Comparison of ENCODE assay signal across 35 cellular contexts in the genomic region with DNA sequence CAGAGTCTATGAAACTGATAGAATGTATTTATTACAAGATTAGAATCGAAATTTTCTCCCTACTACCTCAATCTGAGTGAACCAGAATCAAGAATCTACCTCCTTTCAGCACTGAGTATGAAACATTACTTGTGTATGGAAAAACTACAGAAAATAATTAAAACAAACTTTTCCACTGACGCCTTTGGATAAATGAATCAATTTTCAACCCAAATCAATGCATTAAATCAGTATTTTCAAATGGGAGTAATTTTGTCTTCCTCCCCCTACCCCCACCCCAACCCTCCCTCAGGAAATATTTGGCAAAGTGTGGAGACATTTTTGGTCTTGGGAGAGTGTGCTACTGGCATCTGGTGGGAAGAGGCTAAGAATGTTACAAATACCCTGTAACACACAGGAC.
"Had no signal": no experiment of that assay in that cellular context is flagged by ENCODE, and none has a peak within 500 bp of the region (broad histone marks: within the 10 kb centered on the region; RNA-seq: fewer than 3 reads in every experiment).

No MANE protein-coding gene starts in this region.

- H3K4me3 ChIP-seq: adrenal gland, body of pancreas, breast epithelium had no signal

- FAIRE-seq: astrocyte, TTC549 had no signal

- H3K4me1 ChIP-seq: body of pancreas, breast epithelium had no signal

- H3K9me3 Mint-ChIP-seq: activated CD4-positive, alpha-beta T cell treated with anti-CD3 and anti-CD28 coated beads, Interleukin-2, amount 10 ng/mL, durations not matched to agents 24 days and 14 days; activated T-helper 1 cell treated with anti-CD3 and anti-CD28 coated beads, Interleukin-12 subunit alpha, Interleukin-12 subunit beta, Interleukin-2, Interleukin-4 antibody, amounts not matched to agents 30 ng/mL and 10 ng/mL and 1 ng/mL, durations not matched to agents 14 hours and 24 hours and 36 hours had no signal

- H3K4me1 Mint-ChIP-seq: activated naive CD8-positive, alpha-beta T cell treated with anti-CD3 and anti-CD28 coated beads for 36 hours; activated T-helper 17 cell treated with anti-CD3 and anti-CD28 coated beads, Interleukin-2, amount 50 U/mL, for 72 hours had no signal

- DNase-seq: activated B cell treated with CpG ODN at 0.5 μM for 24 hours; activated CD4-positive, alpha-beta memory T cell treated with anti-CD3 and anti-CD28 coated beads for 36 hours; activated CD4-positive, alpha-beta T cell treated with anti-CD3 and anti-CD28 coated beads for 4 hours; activated CD4-positive, alpha-beta T cell treated with anti-CD3 and anti-CD28 coated beads, Interleukin-2, amount 10 ng/mL, durations not matched to agents 24 days and 14 days; activated CD4-positive, alpha-beta T cell treated with anti-CD3 and anti-CD28 coated beads, Interleukin-2, amount 50 U/mL, for 1 hour; activated CD4-positive, alpha-beta T cell treated with anti-CD3 and anti-CD28 coated beads, Interleukin-2, amount 50 U/mL, for 4 hours; activated CD4-positive, CD25-positive, alpha-beta regulatory T cell treated with anti-CD3 and anti-CD28 coated beads, Interleukin-2, amount 50 U/mL, for 72 hours; activated CD8-positive, alpha-beta memory T cell treated with anti-CD3 and anti-CD28 coated beads, Interleukin-2, amount 50 U/mL, for 4 hours; activated CD8-positive, alpha-beta T cell treated with anti-CD3 and anti-CD28 coated beads for 36 hours; activated effector memory CD4-positive, alpha-beta T cell treated with anti-CD3 and anti-CD28 coated beads, Interleukin-2, amount 50 U/mL, for 16 hours; activated gamma-delta T cell treated with Interleukin-2 at 50 U/mL for 16 hours; activated naive CD4-positive, alpha-beta T cell; activated naive CD4-positive, alpha-beta T cell treated with anti-CD3 and anti-CD28 coated beads for 36 hours; activated naive CD4-positive, alpha-beta T cell treated with anti-CD3 and anti-CD28 coated beads, Interleukin-2, amount 50 U/mL, for 16 hours; activated naive CD8-positive, alpha-beta T cell treated with anti-CD3 and anti-CD28 coated beads for 36 hours; activated T-cell treated with anti-CD3 and anti-CD28 coated beads for 4 hours; activated T-cell treated with anti-CD3 and anti-CD28 coated beads, Interleukin-2, amount 50 U/mL, for 1 hour; activated T-cell treated with anti-CD3 and anti-CD28 coated beads, Interleukin-2, amount 50 U/mL, for 4 hours; activated T-cell treated with anti-CD3 and anti-CD28 coated beads, Interleukin-2, amount 50 U/mL, for 72 hours; adrenal gland; amniotic stem cell; aorta; body of pancreas; brain microvascular endothelial cell; central memory CD4-positive, alpha-beta T cell; T-helper 2 cell; T-helper 9 cell had no signal

- H3K36me3 ChIP-seq: adrenal gland, brain microvascular endothelial cell, breast epithelium had no signal

- H3K27me3 ChIP-seq: adrenal gland, body of pancreas, brain microvascular endothelial cell, breast epithelium had no signal

- H3K27ac ChIP-seq: adrenal gland, body of pancreas, brain microvascular endothelial cell, breast epithelium, VCaP had no signal

- H3K4me3 Mint-ChIP-seq: activated B cell treated with CpG ODN at 0.5 μM for 24 hours; activated CD4-positive, alpha-beta memory T cell treated with anti-CD3 and anti-CD28 coated beads for 36 hours; activated CD4-positive, alpha-beta T cell treated with anti-CD3 and anti-CD28 coated beads, Interleukin-2, amount 10 ng/mL, durations not matched to agents 24 days and 14 days; activated CD8-positive, alpha-beta T cell treated with anti-CD3 and anti-CD28 coated beads for 36 hours; activated naive CD4-positive, alpha-beta T cell treated with anti-CD3 and anti-CD28 coated beads for 36 hours; activated naive CD8-positive, alpha-beta T cell treated with anti-CD3 and anti-CD28 coated beads for 36 hours; activated T-cell treated with anti-CD3 and anti-CD28 coated beads, Interleukin-2, amount 50 U/mL, for 4 hours; activated T-cell treated with anti-CD3 and anti-CD28 coated beads, Interleukin-2, amount 50 U/mL, for 72 hours; activated T-helper 1 cell treated with anti-CD3 and anti-CD28 coated beads, Interleukin-12 subunit alpha, Interleukin-12 subunit beta, Interleukin-2, Interleukin-4 antibody, amounts not matched to agents 30 ng/mL and 10 ng/mL and 1 ng/mL, durations not matched to agents 14 hours and 24 hours and 36 hours; activated T-helper 17 cell treated with anti-CD3 and anti-CD28 coated beads, Interleukin-2, amount 50 U/mL, for 72 hours; T-helper 2 cell treated with Interferon-gamma antibody and Interleukin-4, amounts not matched to agents 5 μg/mL and 100 μg/mL, for 36 hours had no signal

- ATAC-seq: activated CD8-positive, alpha-beta T cell treated with anti-CD3 and anti-CD28 coated beads for 36 hours; activated naive CD4-positive, alpha-beta T cell treated with anti-CD3 and anti-CD28 coated beads, Interleukin-2, amount 50 U/mL, for 72 hours; activated T-cell treated with anti-CD3 and anti-CD28 coated beads, Interleukin-2, amount 50 U/mL, for 4 hours; activated T-cell treated with anti-CD3 and anti-CD28 coated beads, Interleukin-2, amount 50 U/mL, for 72 hours; activated T-helper 17 cell treated with anti-CD3 and anti-CD28 coated beads, Interleukin-2, amount 50 U/mL, for 72 hours; body of pancreas had no signal

- H3K27me3 Mint-ChIP-seq: activated B cell treated with CpG ODN at 0.5 μM for 24 hours; activated CD4-positive, alpha-beta memory T cell treated with anti-CD3 and anti-CD28 coated beads for 36 hours; activated CD8-positive, alpha-beta T cell treated with anti-CD3 and anti-CD28 coated beads for 36 hours; activated naive CD8-positive, alpha-beta T cell treated with anti-CD3 and anti-CD28 coated beads for 36 hours; activated T-helper 17 cell treated with anti-CD3 and anti-CD28 coated beads, Interleukin-2, amount 50 U/mL, for 72 hours had no signal

- H3K27ac Mint-ChIP-seq: activated B cell treated with CpG ODN at 0.5 μM for 24 hours; activated CD4-positive, alpha-beta memory T cell treated with anti-CD3 and anti-CD28 coated beads for 36 hours; activated CD4-positive, alpha-beta T cell treated with anti-CD3 and anti-CD28 coated beads, Interleukin-2, amount 10 ng/mL, durations not matched to agents 24 days and 14 days; activated CD8-positive, alpha-beta T cell treated with anti-CD3 and anti-CD28 coated beads for 36 hours; activated naive CD4-positive, alpha-beta T cell treated with anti-CD3 and anti-CD28 coated beads for 36 hours; activated naive CD4-positive, alpha-beta T cell treated with anti-CD3 and anti-CD28 coated beads, Interleukin-2, amount 50 U/mL, for 72 hours; activated naive CD8-positive, alpha-beta T cell treated with anti-CD3 and anti-CD28 coated beads for 36 hours; activated T-cell treated with anti-CD3 and anti-CD28 coated beads, Interleukin-2, amount 50 U/mL, for 72 hours; activated T-helper 1 cell treated with anti-CD3 and anti-CD28 coated beads, Interleukin-12 subunit alpha, Interleukin-12 subunit beta, Interleukin-2, Interleukin-4 antibody, amounts not matched to agents 30 ng/mL and 10 ng/mL and 1 ng/mL, durations not matched to agents 14 hours and 24 hours and 36 hours; activated T-helper 17 cell treated with anti-CD3 and anti-CD28 coated beads, Interleukin-2, amount 50 U/mL, for 72 hours; T-helper 2 cell treated with Interferon-gamma antibody and Interleukin-4, amounts not matched to agents 5 μg/mL and 100 μg/mL, for 36 hours had no signal
